In the genomic region with DNA sequence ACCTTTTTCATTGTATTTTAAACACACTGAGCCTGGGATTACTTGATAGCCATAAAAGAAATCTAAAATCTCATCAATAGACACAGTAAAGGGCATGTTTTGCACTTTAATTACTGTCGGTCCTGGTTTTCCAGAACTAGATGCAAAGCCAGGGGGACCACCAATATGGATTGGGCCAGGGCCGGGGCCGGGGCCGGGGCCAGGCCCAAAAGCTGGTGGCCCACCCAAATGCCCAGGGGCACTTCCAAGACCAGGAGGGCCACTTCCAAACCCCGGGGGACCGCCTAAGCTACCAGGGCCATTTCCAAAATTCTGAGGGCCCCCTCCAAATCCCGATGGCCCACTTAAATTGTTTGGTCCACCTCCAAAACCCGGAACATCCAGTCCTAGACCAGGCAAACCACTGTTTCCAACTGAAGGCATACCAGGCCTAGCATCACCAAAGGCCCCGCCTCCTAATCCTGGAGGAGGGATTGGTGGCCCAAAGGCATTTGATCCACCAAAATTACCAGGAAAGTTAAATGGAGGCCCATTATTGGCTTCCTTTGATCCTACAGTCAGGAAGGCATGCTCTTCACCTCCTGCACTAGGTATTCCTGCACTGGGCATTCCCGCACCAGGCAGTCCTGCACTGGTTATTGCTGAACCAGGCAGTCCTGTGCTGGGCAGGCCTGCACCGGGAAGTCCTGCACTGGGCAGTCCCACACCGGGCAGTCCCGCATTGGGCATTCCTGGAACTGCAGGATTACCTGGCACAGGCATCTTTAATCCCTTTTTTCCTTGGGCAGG, we compare ENCODE assay signal across 27 cellular contexts. TPM values are rescaled to one million over a fixed set of nuclear protein-coding genes. Genes with fewer than 3 reads are reported as not detected.
DNase-seq lines count a peak whose midpoint lies in the region; ATAC-seq, FAIRE-seq and TF ChIP-seq lines count a peak whose summit lies in the region.
"Had no signal": no experiment of that assay in that cellular context is flagged by ENCODE, and none has a peak within 500 bp of the region (broad histone marks: within the 10 kb centered on the region; RNA-seq: fewer than 3 reads in every experiment).

No MANE protein-coding gene starts in this region.

- no peak overlapping the region for H3K27ac ChIP-seq in GM12878 (ENCODE audit: control insufficient read depth, insufficient read depth)
- no peak overlapping the region for H3K27ac ChIP-seq in trophoblast cell (ENCODE audit: low read depth, low read length)
- H3K27ac ChIP-seq: BLaER1 treated with 17β-estradiol and CSF1 and Interleukin-3, amounts not matched to agents 10 nM and 100 nM; breast epithelium; GM23248; hepatocyte; psoas muscle; tibial nerve; WERI-Rb-1 had no signal

- no peak overlapping the region for H4K8ac ChIP-seq in trophoblast cell (ENCODE audit: low read depth, low read length)

- H2BK12ac ChIP-seq in trophoblast cell (ENCODE audit: low read length) = no peak overlapping the region

- CTCF ChIA-PET in GM12878 (lab: Yijun Ruan, JAX) = interaction anchor here (1.2 kb wide), 1 partner anchor 35 kb away, joined by 4 read pairs; no protein-coding TSS in a partner anchor

- no peak for TF ChIP-seq EP300 in GM12878 (IDR thresholded peaks at IDR 0.05; ENCODE audit: borderline replicate concordance in 1 of 2, control insufficient read depth in 1 of 2, low read depth in 2 of 2, low read length in 2 of 2)

- DNase-seq in GM12878 (ENCODE audit: low read depth, low spot score) (no peak), trophoblast cell (no peak), GM03348 (ENCODE audit: low spot score) (no peak)
- DNase-seq: activated CD4-positive, alpha-beta T cell treated with anti-CD3 and anti-CD28 coated beads for 48 hours; activated effector memory CD4-positive, alpha-beta T cell treated with anti-CD3 and anti-CD28 coated beads, Interleukin-2, amount 50 U/mL, for 16 hours; activated naive CD8-positive, alpha-beta T cell treated with anti-CD3 and anti-CD28 coated beads for 36 hours; anterior cingulate cortex; DMS153; GM23248; kidney glomerular epithelial cell; mucosa of descending colon; NCI-H1105 treated with DMSO at 0.1 percent for 48 hours; NCI-H1930; NCI-H2171 treated with DMSO at 0.1 percent for 48 hours; NCI-H510A; psoas muscle; RPMI8226; stimulated activated CD4-positive, alpha-beta T cell treated with anti-CD3 and anti-CD28 coated beads, Interleukin-4, amount 100 ng/mL, for 24 hours; T1000; WERI-Rb-1 had no signal

- SMC1A ChIA-PET in GM12878 (lab: Charles Lee; ENCODE audit: uncharacterized antibody, unreplicated experiment) = interaction anchor here (1.1 to 1.2 kb wide), 2 partner anchors 24 to 82 kb away, joined by 3 read pairs; no protein-coding TSS in a partner anchor

- no peak overlapping the region for H3K23ac ChIP-seq in trophoblast cell (ENCODE audit: low read length)

- 93% methylated on average over 13 of the region's 13 CpGs for WGBS in GM12878 (ENCODE audit: insufficient coverage, insufficient replicate concordance, low lambda C conversion rate, missing lambda C conversion rate)
- no CpG with 5 or more reads among the region's 13 CpGs for WGBS in trophoblast cell (ENCODE audit: extremely low coverage, insufficient coverage, insufficient read length)

- H2BK5ac ChIP-seq in trophoblast cell (ENCODE audit: low read depth, low read length, poor library complexity) = no peak overlapping the region

- H4K12ac ChIP-seq in trophoblast cell (ENCODE audit: low read depth, low read length) = no peak overlapping the region

- H3K9ac ChIP-seq in GM12878 (ENCODE audit: control insufficient read depth, insufficient read depth, low read length) (no peak overlapping the region), trophoblast cell (ENCODE audit: low read length) (no peak overlapping the region)
- H3K9ac ChIP-seq: BLaER1 treated with 17β-estradiol and CSF1 and Interleukin-3, amounts not matched to agents 10 nM and 100 nM; GM23248 had no signal

- POLR2A ChIA-PET in GM12878 (lab: Charles Lee) = interaction anchor here (0.7 kb wide), 1 partner anchor 10 kb away, joined by 3 read pairs; no protein-coding TSS in a partner anchor

- peaks cover 7% of the 10 kb centered on the region for H4K20me1 ChIP-seq in GM12878 (ENCODE audit: control insufficient read depth, insufficient read depth)

- H4K91ac ChIP-seq in trophoblast cell (ENCODE audit: low read depth, low read length) = no peak overlapping the region

- H2AFZ ChIP-seq in GM12878 (ENCODE audit: control insufficient read depth, low read depth, low read length) = no peak overlapping the region
- H2AFZ ChIP-seq in trophoblast cell (ENCODE audit: insufficient read depth, low read length, poor library complexity) = no peak overlapping the region
- H2AFZ ChIP-seq: GM23248, hepatocyte had no signal

- in situ Hi-C loops in GM12878 (cut with MboI) = no loop called here

- no peak overlapping the region for H2BK120ac ChIP-seq in trophoblast cell (ENCODE audit: insufficient read depth, low read length, poor library complexity)

- RAD21 ChIA-PET in GM12878 (lab: Charles Lee; ENCODE audit: unreplicated experiment) = interaction anchor here (1.1 kb wide), 1 partner anchor 8 kb away, joined by 3 read pairs; no protein-coding TSS in a partner anchor

- no peak for TF ChIP-seq RAD21 in GM12878 (IDR thresholded peaks at IDR 0.05; ENCODE audit: insufficient read depth, low read depth, low read length)

- ATAC-seq in GM12878 (peak; percentile 18; the same call in 1 of the 3 replicates), GM21390 (IDR thresholded peaks at IDR 0.05; ENCODE audit: unreplicated experiment) (no peak)
- ATAC-seq: mucosa of descending colon had no signal

- no peaks in the 10 kb centered on the region for H3K79me1 ChIP-seq in trophoblast cell (ENCODE audit: low read length)

- H3K27me3 ChIP-seq in GM12878 (replicated peaks in 1 of 2; ENCODE audit: control insufficient read depth in 2 of 2, insufficient read depth in 2 of 2, low read length in 1 of 2) (no peaks in the 10 kb centered on the region), trophoblast cell (ENCODE audit: insufficient read depth, low read length) (no peaks in the 10 kb centered on the region)
- H3K27me3 ChIP-seq: BLaER1 treated with 17β-estradiol and CSF1 and Interleukin-3, amounts not matched to agents 10 nM and 100 nM; breast epithelium; hepatocyte; tibial nerve had no signal

- no peak for TF ChIP-seq CTCF in GM12878 (IDR thresholded peaks at IDR 0.05 in 2 of 3, conservative IDR thresholded peaks at IDR 0.05 in 1 of 3; ENCODE audit: control insufficient read depth in 2 of 3, extremely low read depth in 1 of 3, insufficient read depth in 1 of 3, low read depth in 3 of 3, low read length in 3 of 3)

- no peak for FAIRE-seq in GM12878 (lab: Jason Lieb, UNC)

- peak overlapping the region; percentile 13 for H3K4ac ChIP-seq in trophoblast cell (ENCODE audit: low read depth, low read length)

- H3K4me1 ChIP-seq in GM12878 (ENCODE audit: control insufficient read depth, insufficient read depth, low read length) (no peaks in the 10 kb centered on the region), trophoblast cell (ENCODE audit: control insufficient read depth in 1 of 2, insufficient read depth in 2 of 2, low read length in 2 of 2) (no peaks in the 10 kb centered on the region)

- no TSS peak for BruUV-seq in GM12878 (replicated peaks; lab: Mats Ljungman, UMichigan)

- H3K79me2 ChIP-seq in GM12878 (ENCODE audit: control insufficient read depth, insufficient read depth, low read length) (peaks cover 78% of the 10 kb centered on the region), trophoblast cell (ENCODE audit: control insufficient read depth, insufficient read depth, low read length, poor library complexity) (peaks cover 6% of the 10 kb centered on the region)

- peaks cover 19 to 30% of the 10 kb centered on the region in 2 experiments for H3K36me3 ChIP-seq in GM12878 (ENCODE audit: control insufficient read depth in 2 of 2, insufficient read depth in 2 of 2, low read length in 1 of 2)
- H3K36me3 ChIP-seq in trophoblast cell (ENCODE audit: control insufficient read depth in 1 of 2, insufficient read depth in 2 of 2, low read length in 2 of 2) = peaks cover 17 to 29% of the 10 kb centered on the region in 2 experiments
- H3K36me3 ChIP-seq: breast epithelium had no signal

- H3K4me3 ChIP-seq in GM12878 (no peak overlapping the region), trophoblast cell (ENCODE audit: low read depth, low read length) (no peak overlapping the region)
- H3K4me3 ChIP-seq: BLaER1 treated with 17β-estradiol and CSF1 and Interleukin-3, amounts not matched to agents 10 nM and 100 nM; breast epithelium; GM23248; hepatocyte; lung; mucosa of descending colon; psoas muscle; tibial nerve had no signal

- TF ChIP-seq POLR2A in GM19193 (IDR thresholded peaks at IDR 0.05; ENCODE audit: extremely low read depth, insufficient read depth, insufficient read length) (peak; percentile 13), GM12878 (IDR thresholded peaks at IDR 0.05; ENCODE audit: low read depth, low read length) (no peak; the same call in 1 of the 2 replicates)

- H2AK5ac ChIP-seq in trophoblast cell (ENCODE audit: low read length) = no peak overlapping the region

- H3K18ac ChIP-seq in trophoblast cell (ENCODE audit: low read length) = no peak overlapping the region

- intact Hi-C loops in GM12878 (cut with micrococcal nuclease; ENCODE audit: unreplicated experiment) = no loop called here

- no peak overlapping the region for H3K14ac ChIP-seq in trophoblast cell (ENCODE audit: low read length)

- H3K4me2 ChIP-seq in GM12878 (ENCODE audit: control insufficient read depth, insufficient read depth) (no peak overlapping the region), trophoblast cell (ENCODE audit: low read length) (no peak overlapping the region)
- H3K4me2 ChIP-seq: BLaER1 treated with 17β-estradiol and CSF1 and Interleukin-3, amounts not matched to agents 10 nM and 100 nM; hepatocyte had no signal

- H3K9me3 ChIP-seq in GM12878 (replicated peaks; ENCODE audit: control insufficient read depth, insufficient read depth, low read length) (no peaks in the 10 kb centered on the region), trophoblast cell (ENCODE audit: insufficient read depth, low read depth, low read length) (no peaks in the 10 kb centered on the region)
- H3K9me3 ChIP-seq: BLaER1 treated with 17β-estradiol and CSF1 and Interleukin-3, amounts not matched to agents 10 nM and 100 nM; breast epithelium; mucosa of descending colon; psoas muscle; tibial nerve had no signal

RNA-seq across cellular contexts. Expression of gene CPNE1, which starts 11.9 kb away (rescaled TPM):
- total RNA-seq in GM12878 (2013; cell fraction: nucleolus; rRNA removed) = 116 and 119 TPM in 2 replicates
- 185 and 191 TPM in 2 replicates for total RNA-seq in GM12878 (2014; rRNA removed)
- 75.7 and 84.9 TPM in 2 replicates for total RNA-seq in GM12878 (2014; rRNA removed; fragmentation: Illumina TruSeq; extraction: Trizol)
- total RNA-seq in GM12878 (2021) = 209 and 214 TPM in 2 replicates
- 241 TPM for polyA plus RNA-seq in GM12878 (2011; ENCODE audit: low read depth)
- 90.0 and 125 TPM in 2 replicates for polyA plus RNA-seq in GM12878 (2011; rRNA removed)
- polyA plus RNA-seq in GM12878 (2011; cell fraction: cytosol; rRNA removed) = 216 and 299 TPM in 2 replicates
- polyA plus RNA-seq in GM12878 (2011; cell fraction: nucleus; rRNA removed) = 406 and 469 TPM in 2 replicates
- polyA plus RNA-seq in GM12878 (2012) = 202 and 220 TPM in 2 replicates
- polyA plus RNA-seq in GM12878 (2014; fragmentation: Illumina TruSeq; extraction: Trizol) = 96.9 and 136 TPM in 2 replicates
- 100 to 1,000 TPM in 1 of 2 experiments, 10 to 100 TPM in 1; 85.7 to 127 TPM for polyA plus RNA-seq in GM12878 (2014; fragmentation: Nextera tagmentation; extraction: Ambion mirVana)
- 155 and 157 TPM in 2 replicates for polyA plus RNA-seq in GM12878 (2014; rRNA removed)
- polyA plus RNA-seq in GM12878 (2016; fragmentation: Nextera tagmentation; extraction: Ambion mirVana) = 100 to 1,000 TPM; 165 to 184 TPM
- 126 TPM in 2 replicates for polyA minus RNA-seq in GM12878 (2011; rRNA and poly(A)+ RNA removed)
- polyA minus RNA-seq in GM12878 (2011; cell fraction: cytosol; rRNA and poly(A)+ RNA removed) = 71.8 and 78.3 TPM in 2 replicates
- 91.3 and 138 TPM in 2 replicates for polyA minus RNA-seq in GM12878 (2011; cell fraction: nucleus; rRNA and poly(A)+ RNA removed)
- polyA plus RNA-seq in trophoblast cell (2013) = 121 and 122 TPM in 2 replicates

RNA-seq across cellular contexts. Expression of gene RBM12, which starts 11.9 kb away (rescaled TPM):
- total RNA-seq in GM12878 (2013; cell fraction: nucleolus; rRNA removed) = 119 and 124 TPM in 2 replicates
- total RNA-seq in GM12878 (2014; rRNA removed) (42.4 and 51.4 TPM in 2 replicates), GM12878 (2014; rRNA removed; fragmentation: Illumina TruSeq; extraction: Trizol) (61.5 and 68.4 TPM in 2 replicates), GM12878 (2021) (119 and 126 TPM in 2 replicates)
- 24.1 TPM for polyA plus RNA-seq in GM12878 (2011; ENCODE audit: low read depth)
- polyA plus RNA-seq in GM12878 (2011; rRNA removed) (142 and 153 TPM in 2 replicates), GM12878 (2014; fragmentation: Illumina TruSeq; extraction: Trizol) (136 and 144 TPM in 2 replicates), GM12878 (2014; fragmentation: Nextera tagmentation; extraction: Ambion mirVana) (10 to 100 TPM in 1 of 2 experiments, 1 to 10 TPM in 1; 4.7 to 11.4 TPM), GM12878 (2014; rRNA removed) (61.5 and 70.9 TPM in 2 replicates), GM12878 (2016; fragmentation: Nextera tagmentation; extraction: Ambion mirVana) (10 to 100 TPM; 46.6 to 48.6 TPM)
- 123 and 124 TPM in 2 replicates for polyA plus RNA-seq in GM12878 (2011; cell fraction: cytosol; rRNA removed)
- 91.3 and 119 TPM in 2 replicates for polyA plus RNA-seq in GM12878 (2011; cell fraction: nucleus; rRNA removed)
- polyA plus RNA-seq in GM12878 (2012) = 34.4 and 39.2 TPM in 2 replicates
- 217 and 230 TPM in 2 replicates for polyA minus RNA-seq in GM12878 (2011; rRNA and poly(A)+ RNA removed)
- 22.3 and 47.3 TPM in 2 replicates for polyA minus RNA-seq in GM12878 (2011; cell fraction: cytosol; rRNA and poly(A)+ RNA removed)
- 25.1 and 56.5 TPM in 2 replicates for polyA minus RNA-seq in GM12878 (2011; cell fraction: nucleus; rRNA and poly(A)+ RNA removed)
- 99.5 and 101 TPM in 2 replicates for polyA plus RNA-seq in trophoblast cell (2013)

RNA-seq across cellular contexts. Expression of gene SPAG4, which starts 37.2 kb away (rescaled TPM):
- total RNA-seq in GM12878 (2013; cell fraction: nucleolus; rRNA removed) = 7.6 and 10.3 TPM in 2 replicates
- total RNA-seq in GM12878 (2014; rRNA removed) (3.1 and 3.5 TPM in 2 replicates), GM12878 (2014; rRNA removed; fragmentation: Illumina TruSeq; extraction: Trizol) (2.0 and 2.1 TPM in 2 replicates), GM12878 (2021) (4.1 and 5.5 TPM in 2 replicates)
- 5.1 TPM for polyA plus RNA-seq in GM12878 (2011; ENCODE audit: low read depth)
- polyA plus RNA-seq in GM12878 (2011; rRNA removed) (7.4 and 12.5 TPM in 2 replicates), GM12878 (2014; fragmentation: Illumina TruSeq; extraction: Trizol) (0.27 and 0.90 TPM in 2 replicates), GM12878 (2014; fragmentation: Nextera tagmentation; extraction: Ambion mirVana) (1 to 10 TPM; 1.6 to 2.4 TPM), GM12878 (2014; rRNA removed) (2.4 and 3.7 TPM in 2 replicates), GM12878 (2016; fragmentation: Nextera tagmentation; extraction: Ambion mirVana) (1 to 10 TPM; 1.6 to 3.5 TPM)
- polyA plus RNA-seq in GM12878 (2011; cell fraction: cytosol; rRNA removed) = 22.9 and 24.4 TPM in 2 replicates
- 36.0 and 72.8 TPM in 2 replicates for polyA plus RNA-seq in GM12878 (2011; cell fraction: nucleus; rRNA removed)
- polyA plus RNA-seq in GM12878 (2012) = 18.6 and 21.8 TPM in 2 replicates
- 5.4 and 11.1 TPM in 2 replicates for polyA minus RNA-seq in GM12878 (2011; rRNA and poly(A)+ RNA removed)
- polyA minus RNA-seq in GM12878 (2011; cell fraction: cytosol; rRNA and poly(A)+ RNA removed) = 4.5 and 7.2 TPM in 2 replicates
- 5.3 and 6.0 TPM in 2 replicates for polyA minus RNA-seq in GM12878 (2011; cell fraction: nucleus; rRNA and poly(A)+ RNA removed)
- polyA plus RNA-seq in trophoblast cell (2013) = 2.7 and 3.1 TPM in 2 replicates

RNA-seq across cellular contexts. Expression of gene NFS1, which starts 46.3 kb away (rescaled TPM):
- total RNA-seq in GM12878 (2013; cell fraction: nucleolus; rRNA removed) = 33.5 and 39.1 TPM in 2 replicates
- total RNA-seq in GM12878 (2014; rRNA removed) (36.9 and 46.6 TPM in 2 replicates), GM12878 (2014; rRNA removed; fragmentation: Illumina TruSeq; extraction: Trizol) (26.9 and 28.2 TPM in 2 replicates), GM12878 (2021) (40.2 and 41.0 TPM in 2 replicates)
- polyA plus RNA-seq in GM12878 (2011; ENCODE audit: low read depth) = 28.4 TPM
- polyA plus RNA-seq in GM12878 (2011; rRNA removed) (55.3 and 62.9 TPM in 2 replicates), GM12878 (2014; fragmentation: Illumina TruSeq; extraction: Trizol) (32.3 and 34.4 TPM in 2 replicates), GM12878 (2014; fragmentation: Nextera tagmentation; extraction: Ambion mirVana) (10 to 100 TPM in 1 of 2 experiments, 1 to 10 TPM in 1; 9.2 to 17.8 TPM), GM12878 (2014; rRNA removed) (69.2 and 74.1 TPM in 2 replicates), GM12878 (2016; fragmentation: Nextera tagmentation; extraction: Ambion mirVana) (10 to 100 TPM; 41.1 to 45.0 TPM)
- polyA plus RNA-seq in GM12878 (2011; cell fraction: cytosol; rRNA removed) = 66.6 and 112 TPM in 2 replicates
- polyA plus RNA-seq in GM12878 (2011; cell fraction: nucleus; rRNA removed) = 77.6 and 111 TPM in 2 replicates
- polyA plus RNA-seq in GM12878 (2012) = 19.9 and 31.2 TPM in 2 replicates
- polyA minus RNA-seq in GM12878 (2011; rRNA and poly(A)+ RNA removed) = 43.2 and 49.5 TPM in 2 replicates
- polyA minus RNA-seq in GM12878 (2011; cell fraction: cytosol; rRNA and poly(A)+ RNA removed) = 9.8 and 15.6 TPM in 2 replicates
- polyA minus RNA-seq in GM12878 (2011; cell fraction: nucleus; rRNA and poly(A)+ RNA removed) = 8.1 and 15.0 TPM in 2 replicates
- 11.7 and 11.8 TPM in 2 replicates for polyA plus RNA-seq in trophoblast cell (2013)

RNA-seq across cellular contexts. Expression of gene ROMO1, which starts 46.4 kb away (rescaled TPM):
- total RNA-seq in GM12878 (2013; cell fraction: nucleolus; rRNA removed) = 3.6 and 6.1 TPM in 2 replicates
- 319 and 354 TPM in 2 replicates for total RNA-seq in GM12878 (2014; rRNA removed)
- 50.9 and 66.5 TPM in 2 replicates for total RNA-seq in GM12878 (2014; rRNA removed; fragmentation: Illumina TruSeq; extraction: Trizol)
- 154 and 161 TPM in 2 replicates for total RNA-seq in GM12878 (2021)
- 238 TPM for polyA plus RNA-seq in GM12878 (2011; ENCODE audit: low read depth)
- polyA plus RNA-seq in GM12878 (2011; rRNA removed) = 50.2 and 103 TPM in 2 replicates
- 335 and 406 TPM in 2 replicates for polyA plus RNA-seq in GM12878 (2011; cell fraction: cytosol; rRNA removed)
- polyA plus RNA-seq in GM12878 (2011; cell fraction: nucleus; rRNA removed) = 128 and 138 TPM in 2 replicates
- 209 and 246 TPM in 2 replicates for polyA plus RNA-seq in GM12878 (2012)
- 3.7 and 23.2 TPM in 2 replicates for polyA plus RNA-seq in GM12878 (2014; fragmentation: Illumina TruSeq; extraction: Trizol)
- polyA plus RNA-seq in GM12878 (2014; fragmentation: Nextera tagmentation; extraction: Ambion mirVana) = 100 to 1,000 TPM; 565 to 631 TPM
- 349 and 538 TPM in 2 replicates for polyA plus RNA-seq in GM12878 (2014; rRNA removed)
- 100 to 1,000 TPM; 502 to 547 TPM for polyA plus RNA-seq in GM12878 (2016; fragmentation: Nextera tagmentation; extraction: Ambion mirVana)
- polyA minus RNA-seq in GM12878 (2011; rRNA and poly(A)+ RNA removed) = 14.2 and 36.2 TPM in 2 replicates
- polyA minus RNA-seq in GM12878 (2011; cell fraction: cytosol; rRNA and poly(A)+ RNA removed) = 25.7 and 29.7 TPM in 2 replicates
- polyA minus RNA-seq in GM12878 (2011; cell fraction: nucleus; rRNA and poly(A)+ RNA removed) = 11.8 and 20.9 TPM in 2 replicates
- polyA plus RNA-seq in trophoblast cell (2013) = 506 and 511 TPM in 2 replicates
